9 cellular contexts compared by ENCODE assay signal in the genomic region with DNA sequence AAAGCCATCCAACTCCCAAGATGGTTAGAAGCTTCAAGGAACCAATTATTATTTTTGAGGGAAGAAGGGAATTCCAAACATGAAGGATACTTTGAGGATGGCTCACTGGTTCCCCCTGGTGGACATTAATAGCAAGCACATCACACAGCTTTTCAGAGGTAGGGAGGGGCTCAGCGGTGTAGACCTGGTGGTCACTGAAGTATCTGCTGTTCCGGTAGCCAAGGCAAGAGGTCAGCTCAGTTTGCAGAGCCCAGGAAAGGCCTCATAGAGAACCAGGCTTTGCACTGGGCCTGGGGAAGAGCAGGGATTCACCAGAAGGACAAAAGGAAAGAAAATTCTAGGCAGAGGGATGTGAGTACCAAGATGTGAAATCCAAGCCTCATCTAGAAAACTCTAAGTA.
DNase-seq lines count a peak whose midpoint lies in the region; ATAC-seq and TF ChIP-seq lines count a peak whose summit lies in the region.
"Had no signal": no experiment of that assay in that cellular context is flagged by ENCODE, and none has a peak within 500 bp of the region (broad histone marks: within the 10 kb centered on the region; RNA-seq: fewer than 3 reads in every experiment).

No MANE protein-coding gene starts in this region.

- H3K4me3 Mint-ChIP-seq in CD4-positive, alpha-beta T cell, result no peak overlapping the region
- no peak overlapping the region for H3K4me3 Mint-ChIP-seq in chondrocyte (ENCODE audit: unreplicated experiment)
- no peak overlapping the region for H3K4me3 Mint-ChIP-seq in activated T-helper 1 cell treated with anti-CD3 and anti-CD28 coated beads, Interleukin-12 subunit alpha, Interleukin-12 subunit beta, Interleukin-2, Interleukin-4 antibody, amounts not matched to agents 30 ng/mL and 10 ng/mL and 1 ng/mL, durations not matched to agents 14 hours and 24 hours and 36 hours

- DNase-seq in CD4-positive, alpha-beta T cell, result no peak
- DNase-seq in GM13977 (ENCODE audit: low spot score) (peak; percentile 67), NCI-H226 (peak; percentile 24), chondrocyte (ENCODE audit: low spot score) (no peak), midbrain (lab: John Stamatoyannopoulos, UW) (peak; percentile 21)
- DNase-seq in activated T-helper 1 cell treated with anti-CD3 and anti-CD28 coated beads, Interleukin-12 subunit alpha, Interleukin-12 subunit beta, Interleukin-2, Interleukin-4 antibody, amounts not matched to agents 30 ng/mL and 10 ng/mL and 1 ng/mL, durations not matched to agents 14 hours and 24 hours and 36 hours (ENCODE audit: low spot score), result no peak

- no peaks in the 10 kb centered on the region for H3K9me3 Mint-ChIP-seq in CD4-positive, alpha-beta T cell
- H3K9me3 Mint-ChIP-seq in chondrocyte (ENCODE audit: low read depth), result peaks cover 5% of the 10 kb centered on the region
- peaks cover 3% of the 10 kb centered on the region for H3K9me3 Mint-ChIP-seq in activated T-helper 1 cell treated with anti-CD3 and anti-CD28 coated beads, Interleukin-12 subunit alpha, Interleukin-12 subunit beta, Interleukin-2, Interleukin-4 antibody, amounts not matched to agents 30 ng/mL and 10 ng/mL and 1 ng/mL, durations not matched to agents 14 hours and 24 hours and 36 hours

- H3K36me3 Mint-ChIP-seq in CD4-positive, alpha-beta T cell (ENCODE audit: low read depth), result no peaks in the 10 kb centered on the region
- peaks cover 2% of the 10 kb centered on the region for H3K36me3 Mint-ChIP-seq in chondrocyte (ENCODE audit: low read depth)
- H3K36me3 Mint-ChIP-seq in activated T-helper 1 cell treated with anti-CD3 and anti-CD28 coated beads, Interleukin-12 subunit alpha, Interleukin-12 subunit beta, Interleukin-2, Interleukin-4 antibody, amounts not matched to agents 30 ng/mL and 10 ng/mL and 1 ng/mL, durations not matched to agents 14 hours and 24 hours and 36 hours (ENCODE audit: low read depth), result no peaks in the 10 kb centered on the region

- ATAC-seq in CD4-positive, alpha-beta T cell (ENCODE audit: poor library complexity), result no peak
- ATAC-seq in HG02678 (IDR thresholded peaks at IDR 0.05; ENCODE audit: unreplicated experiment), result no peak
- ATAC-seq in HG03439 (IDR thresholded peaks at IDR 0.05; ENCODE audit: unreplicated experiment), result no peak

- peaks cover 4% of the 10 kb centered on the region for H3K27me3 ChIP-seq in CD4-positive, alpha-beta T cell (ENCODE audit: control insufficient read depth, insufficient read depth, low read length)

- no peaks in the 10 kb centered on the region for H3K4me1 Mint-ChIP-seq in CD4-positive, alpha-beta T cell (ENCODE audit: low read depth)
- H3K4me1 Mint-ChIP-seq in chondrocyte (ENCODE audit: low read depth), result peaks cover 4% of the 10 kb centered on the region
- H3K4me1 Mint-ChIP-seq in activated T-helper 1 cell treated with anti-CD3 and anti-CD28 coated beads, Interleukin-12 subunit alpha, Interleukin-12 subunit beta, Interleukin-2, Interleukin-4 antibody, amounts not matched to agents 30 ng/mL and 10 ng/mL and 1 ng/mL, durations not matched to agents 14 hours and 24 hours and 36 hours (ENCODE audit: low read depth), result no peaks in the 10 kb centered on the region

- H3K27ac Mint-ChIP-seq in CD4-positive, alpha-beta T cell, result no peak overlapping the region
- no peak overlapping the region for H3K27ac Mint-ChIP-seq in chondrocyte (ENCODE audit: unreplicated experiment)
- H3K27ac Mint-ChIP-seq in activated T-helper 1 cell treated with anti-CD3 and anti-CD28 coated beads, Interleukin-12 subunit alpha, Interleukin-12 subunit beta, Interleukin-2, Interleukin-4 antibody, amounts not matched to agents 30 ng/mL and 10 ng/mL and 1 ng/mL, durations not matched to agents 14 hours and 24 hours and 36 hours, result no peak overlapping the region

- peaks cover 47% of the 10 kb centered on the region for H3K27me3 Mint-ChIP-seq in CD4-positive, alpha-beta T cell
- H3K27me3 Mint-ChIP-seq in chondrocyte (ENCODE audit: low read depth), result peaks cover 50% of the 10 kb centered on the region
- peaks cover 2% of the 10 kb centered on the region for H3K27me3 Mint-ChIP-seq in activated T-helper 1 cell treated with anti-CD3 and anti-CD28 coated beads, Interleukin-12 subunit alpha, Interleukin-12 subunit beta, Interleukin-2, Interleukin-4 antibody, amounts not matched to agents 30 ng/mL and 10 ng/mL and 1 ng/mL, durations not matched to agents 14 hours and 24 hours and 36 hours (ENCODE audit: insufficient read depth)

- CTCF ChIA-PET in CD4-positive, alpha-beta T cell (lab: Charles Lee), result interaction anchor here (0.9 to 1.1 kb wide), 2 partner anchors 8 to 13 kb away, joined by 3 to 5 read pairs; no protein-coding TSS in a partner anchor

- intact Hi-C loops in CD4-positive, alpha-beta T cell (cut with DNase I, micrococcal nuclease), result no loop called here
- intact Hi-C loops in activated T-helper 1 cell treated with anti-CD3 and anti-CD28 coated beads, Interleukin-12 subunit alpha, Interleukin-12 subunit beta, Interleukin-2, Interleukin-4 antibody, amounts not matched to agents 30 ng/mL and 10 ng/mL and 1 ng/mL, durations not matched to agents 14 hours and 24 hours and 36 hours (cut with micrococcal nuclease), result loop anchor here (5.0 kb wide), 1 partner anchor 483 kb away; no protein-coding TSS in a partner anchor

- H3K9me3 ChIP-seq in CD4-positive, alpha-beta T cell (ENCODE audit: control insufficient read depth, low read length), result peaks cover 6% of the 10 kb centered on the region

- H3K27ac ChIP-seq in CD4-positive, alpha-beta T cell (ENCODE audit: low read depth, low read length), result no peak overlapping the region
- H3K27ac ChIP-seq: SJSA1 had no signal

- peak; percentile 63 for TF ChIP-seq CTCF in CD4-positive, alpha-beta T cell (IDR thresholded peaks at IDR 0.05)
- TF ChIP-seq CTCF in GM13977 (IDR thresholded peaks at IDR 0.05; ENCODE audit: extremely low read depth, insufficient read depth, missing control alignments) (peak; percentile 79), chondrocyte (IDR thresholded peaks at IDR 0.05) (peak; percentile 92)

- POLR2A ChIA-PET in CD4-positive, alpha-beta T cell (lab: Charles Lee), result no interaction called here

- in situ Hi-C loops in GM13977 (cut with MboI; ENCODE audit: low pct_unique_long_range_greater_than_20kb, low sequenced_read_pairs, unreplicated experiment), result no loop called here

Comparison
In these comparisons a context has a peak if more than half of its experiments do, and no peak if none do; other contexts are left out.
1. DNase-seq: peak in GM13977 (single experiment), NCI-H226 (single experiment) and midbrain (single experiment); none in CD4-positive, alpha-beta T cell (0 of 10), chondrocyte (single experiment) and activated T-helper 1 cell treated with anti-CD3 and anti-CD28 coated beads, Interleukin-12 subunit alpha, Interleukin-12 subunit beta, Interleukin-2, Interleukin-4 antibody, amounts not matched to agents 30 ng/mL and 10 ng/mL and 1 ng/mL, durations not matched to agents 14 hours and 24 hours and 36 hours (single experiment).
2. Peak in every context shown above with its lines, with median percentiles within 50 percentile points of each other: CTCF ChIP-seq.